In the genomic region with DNA sequence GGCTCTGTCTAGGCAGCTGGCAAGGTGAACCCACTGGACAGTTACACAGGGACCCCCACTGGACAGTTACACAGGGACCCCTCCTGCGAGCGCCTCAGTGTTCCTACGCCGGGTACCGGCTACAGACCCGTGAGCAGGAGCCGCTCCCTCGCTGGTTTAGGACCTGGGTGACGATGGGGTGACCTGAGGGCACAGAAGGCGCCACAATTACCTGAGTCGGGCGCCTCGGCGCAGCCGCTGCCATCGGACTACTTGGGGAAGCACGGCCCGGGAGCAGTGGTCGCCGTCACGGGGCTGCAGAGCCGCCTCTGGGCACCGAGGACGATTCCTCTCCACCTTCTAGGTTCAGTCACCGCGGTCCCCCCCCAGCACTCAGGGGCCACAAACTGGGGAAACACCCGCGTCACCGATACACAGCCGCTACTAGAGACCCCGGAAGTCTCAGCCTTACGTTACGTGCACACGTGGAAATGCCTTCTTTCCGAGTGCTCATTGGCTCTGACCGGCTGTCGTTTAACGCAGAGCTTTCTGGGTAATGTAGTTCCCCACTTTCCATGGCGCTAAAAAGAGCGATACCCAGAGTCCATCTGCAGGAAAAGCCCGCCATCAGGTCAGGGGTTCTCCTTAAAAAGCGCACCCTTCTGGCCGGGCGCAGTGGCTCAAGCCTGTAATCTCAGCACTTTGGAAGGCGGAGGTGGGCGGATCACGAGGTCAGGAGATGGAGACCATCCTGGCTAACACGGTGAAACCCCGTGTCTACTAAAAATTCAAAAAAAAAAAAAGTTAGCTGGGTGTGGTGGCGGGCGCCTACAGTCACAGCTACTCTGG, we compare ENCODE assay signal across 8 cellular contexts. TPM values are rescaled to one million over a fixed set of nuclear protein-coding genes. Genes with fewer than 3 reads are reported as not detected.
DNase-seq lines count a peak whose midpoint lies in the region; ATAC-seq, FAIRE-seq and TF ChIP-seq lines count a peak whose summit lies in the region.
"Not testable (repeated sequence)": the region's sequence is repeated elsewhere in the genome, so short reads cannot be mapped to it uniquely, and the experiment has no call there.

ZNF417 (minus strand) TSS at position 425 of the 828 bp plus-strand sequence; CDS start at position 244, 181 bp downstream.

- H3K9me3 ChIP-seq in keratinocyte (ENCODE audit: control insufficient read depth, low read depth, low read length): not testable (repeated sequence)

- peak; percentile 98 for FAIRE-seq in keratinocyte (lab: Jason Lieb, UNC)

- H3K9me1 ChIP-seq in keratinocyte (ENCODE audit: control insufficient read depth, extremely low read depth, insufficient read depth, low read length): not testable (repeated sequence)

- not testable (repeated sequence) for H3K36me3 ChIP-seq in keratinocyte (ENCODE audit: control insufficient read depth in 2 of 2, extremely low read depth in 1 of 2, insufficient read depth in 2 of 2, low read length in 2 of 2)

- H3K4me3 ChIP-seq in AG10803 (ENCODE audit: low read length) (peak within 1 kb of the TSS; percentile 84), keratinocyte (ENCODE audit: control insufficient read depth in 2 of 3, extremely low read depth in 1 of 3, insufficient read depth in 2 of 3, low read depth in 1 of 3, low read length in 3 of 3) (peak within 1 kb of the TSS; percentile 87 to 91 (median 90))

- not testable (repeated sequence) for H4K20me1 ChIP-seq in keratinocyte (ENCODE audit: control insufficient read depth, extremely low read depth, insufficient read depth, low read length)

- peaks cover 32% of the 10 kb centered on the region for H3K79me2 ChIP-seq in keratinocyte (ENCODE audit: control insufficient read depth, insufficient read depth, low read length)

- TF ChIP-seq CTCF in AG10803 (conservative IDR thresholded peaks at IDR 0.05; ENCODE audit: low read length): peak; percentile 48
- peak in 2 of 3 experiments; percentile 10 to 26 for TF ChIP-seq CTCF in keratinocyte (optimal IDR thresholded peaks at IDR 0.05 in 1 of 3, IDR thresholded peaks at IDR 0.05 in 1 of 3, conservative IDR thresholded peaks at IDR 0.05 in 1 of 3; ENCODE audit: extremely low read depth in 1 of 3, insufficient read depth in 2 of 3, low read length in 3 of 3)

- peak; percentile 97 for ATAC-seq in GM19023 (IDR thresholded peaks at IDR 0.05; ENCODE audit: unreplicated experiment)
- ATAC-seq in HG03280 (IDR thresholded peaks at IDR 0.05; ENCODE audit: unreplicated experiment): peak; percentile 99

- H3K27me3 ChIP-seq in keratinocyte (ENCODE audit: control insufficient read depth, extremely low read depth, insufficient read depth, low read length): not testable (repeated sequence)

- peak within 1 kb of the TSS; percentile 86 for H3K9ac ChIP-seq in keratinocyte (ENCODE audit: control insufficient read depth, extremely low read depth, insufficient read depth, low read length)

- dilution Hi-C loops in keratinocyte (cut with MboI; ENCODE audit: extremely low pct_ligation_motif_present, low sequenced_read_pairs): not testable (repeated sequence)

- H3K4me1 ChIP-seq in keratinocyte (ENCODE audit: control insufficient read depth, extremely low read depth, insufficient read depth, low read length): not testable (repeated sequence)

- peak within 1 kb of the TSS; percentile 75 for H2AFZ ChIP-seq in keratinocyte (ENCODE audit: control insufficient read depth, low read length)

- DNase-seq in AG10803 (ENCODE audit: low read depth) (peak; percentile 93), NCI-H345 (lab: John Stamatoyannopoulos, UW) (peak; percentile 94), cerebellar cortex (ENCODE audit: low spot score) (peak; percentile 99), keratinocyte (ENCODE audit: low read depth, low spot score) (peak; percentile 68)
- DNase-seq in activated CD4-positive, CD25-positive, alpha-beta regulatory T cell (lab: John Stamatoyannopoulos, UW): peak; percentile 51 to 69 (median 63)
- DNase-seq in stimulated activated CD4-positive, alpha-beta T cell treated with anti-CD3 and anti-CD28 coated beads, Interleukin-15, amount 100 ng/mL, for 1 hour (ENCODE audit: low read depth in 1 of 2, low spot score in 1 of 2): peak; percentile 65 to 68

- peak within 1 kb of the TSS; percentile 56 for H3K27ac ChIP-seq in keratinocyte (ENCODE audit: control insufficient read depth, insufficient read depth, low read length)

- H3K4me2 ChIP-seq in keratinocyte (ENCODE audit: control insufficient read depth, extremely low read depth, insufficient read depth, low read depth, low read length): peak within 1 kb of the TSS; percentile 92

RNA-seq across cellular contexts. Expression of gene ZNF417, which starts in this region (rescaled TPM):
- 2.9 to 6.1 TPM (median 5.8 TPM) in 3 replicates for polyA plus RNA-seq in keratinocyte
- 1.7 TPM for polyA plus RNA-seq in keratinocyte (2011; ENCODE audit: low read depth)
- polyA plus RNA-seq in keratinocyte (2011; cell fraction: cytosol; rRNA removed): 1.1 and 1.7 TPM in 2 replicates
- polyA plus RNA-seq in keratinocyte (2011; cell fraction: nucleus; rRNA removed): 11.4 and 12.0 TPM in 2 replicates
- 3.0 and 3.1 TPM in 2 replicates for polyA plus RNA-seq in keratinocyte (2012; ENCODE audit: low replicate concordance)
- 3.3 to 14.2 TPM (median 9.1 TPM) in 3 replicates for polyA minus RNA-seq in keratinocyte
- 3.5 TPM for polyA minus RNA-seq in keratinocyte (2011; cell fraction: cytosol; rRNA and poly(A)+ RNA removed)
- polyA minus RNA-seq in keratinocyte (2011; cell fraction: nucleus; rRNA and poly(A)+ RNA removed): 7.9 and 17.8 TPM in 2 replicates

Comparison
In these comparisons a context has a peak if more than half of its experiments do, and no peak if none do; other contexts are left out.
1. Peak in every context shown above with its lines: DNase-seq, ATAC-seq, H3K4me3 ChIP-seq and H3K27ac ChIP-seq.